11 cellular contexts compared by ENCODE assay signal in the genomic region with DNA sequence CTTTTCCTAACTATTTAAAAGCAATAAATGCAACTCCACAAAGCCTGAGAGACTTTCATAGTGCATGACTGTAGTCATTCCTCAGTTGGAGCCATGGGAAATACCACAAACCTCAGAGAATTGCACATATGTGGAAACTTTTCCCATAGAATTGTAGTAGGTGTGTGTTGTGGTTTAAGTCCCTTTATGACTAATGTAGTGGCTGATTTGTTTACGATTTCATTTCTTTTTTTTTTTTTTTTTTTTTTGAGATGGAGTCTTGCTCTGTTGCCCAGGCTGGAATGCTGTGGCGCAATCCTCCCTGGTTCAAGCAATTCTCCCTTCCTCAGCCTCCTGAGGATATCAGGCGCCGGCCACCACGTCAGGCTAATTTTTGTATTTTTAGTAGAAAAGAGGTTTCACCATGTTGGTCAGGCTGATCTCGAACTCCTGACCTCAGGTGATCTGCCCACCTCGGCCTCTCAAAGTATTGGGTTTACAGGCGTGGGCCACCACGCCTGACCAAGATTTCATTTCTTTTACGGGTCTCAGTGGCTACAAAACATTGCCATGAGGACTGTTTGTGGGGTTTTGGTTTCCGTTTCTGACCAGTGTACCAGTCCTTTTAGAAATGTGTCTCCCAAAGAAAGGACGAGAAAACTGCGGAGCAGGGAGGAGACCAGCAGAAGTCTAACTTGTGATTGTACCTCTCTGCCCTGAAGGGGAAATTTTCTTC.
DNase-seq lines count a peak whose midpoint lies in the region; ATAC-seq and TF ChIP-seq lines count a peak whose summit lies in the region.
"Had no signal": no experiment of that assay in that cellular context is flagged by ENCODE, and none has a peak within 500 bp of the region (broad histone marks: within the 10 kb centered on the region; RNA-seq: fewer than 3 reads in every experiment).

No MANE protein-coding gene starts in this region.

- H3K4me2 ChIP-seq in mesenchymal stem cell (ENCODE audit: low read length, poor library complexity, severe bottlenecking): no peak overlapping the region

- H3K23ac ChIP-seq in mesenchymal stem cell (ENCODE audit: low read length in 2 of 2): no peak overlapping the region

- peak overlapping the region; percentile 47 for H2AK5ac ChIP-seq in mesenchymal stem cell (ENCODE audit: low read length, severe bottlenecking)

- H4K91ac ChIP-seq in mesenchymal stem cell (ENCODE audit: low read length): no peak overlapping the region

- peak; percentile 100 for DNase-seq in AG09309 (ENCODE audit: low read depth)
- peak; percentile 21 for DNase-seq in amniotic stem cell (lab: John Stamatoyannopoulos, UW)
- peak; percentile 97 for DNase-seq in mesenchymal stem cell
- no peak for DNase-seq in NCI-H187 (lab: John Stamatoyannopoulos, UW)
- DNase-seq in NCI-H2227 (lab: John Stamatoyannopoulos, UW; ENCODE audit: unreplicated experiment): no peak
- DNase-seq: naive B cell, NCI-H1694 had no signal

- H3K4me3 ChIP-seq in AG09309 (ENCODE audit: control insufficient read depth, low read depth, low read length) (no peak overlapping the region), mesenchymal stem cell (ENCODE audit: insufficient read depth in 1 of 2, low read depth in 1 of 2, low read length in 2 of 2) (no peak overlapping the region)
- H3K4me3 ChIP-seq: coronary artery had no signal

- no peak overlapping the region for H4K8ac ChIP-seq in mesenchymal stem cell (ENCODE audit: low read length)

- peaks cover 6% of the 10 kb centered on the region for H3K4me1 ChIP-seq in mesenchymal stem cell (ENCODE audit: control insufficient read depth, insufficient read depth, low read depth, low read length)

- no peak overlapping the region for H2BK5ac ChIP-seq in mesenchymal stem cell (ENCODE audit: low read depth, low read length, poor library complexity, severe bottlenecking)

- 80% methylated on average over 12 of the region's 13 CpGs for WGBS in mesenchymal stem cell

- no peaks in the 10 kb centered on the region for H3K36me3 ChIP-seq in mesenchymal stem cell (ENCODE audit: control insufficient read depth in 1 of 2, insufficient read depth in 2 of 2, low read depth in 1 of 2, low read length in 2 of 2)

- H3K27ac ChIP-seq in mesenchymal stem cell (ENCODE audit: low read length, poor library complexity, severe bottlenecking): peak overlapping the region; percentile 67
- H3K27ac ChIP-seq: coronary artery had no signal

- peak overlapping the region; percentile 18 to 78 for H2BK12ac ChIP-seq in mesenchymal stem cell (ENCODE audit: low read length in 2 of 2)

- ATAC-seq in HG02610 (IDR thresholded peaks at IDR 0.05; ENCODE audit: unreplicated experiment): peak; percentile 23
- ATAC-seq in GM18861 (IDR thresholded peaks at IDR 0.05; ENCODE audit: unreplicated experiment): no peak
- ATAC-seq in GM18520 (IDR thresholded peaks at IDR 0.05; ENCODE audit: unreplicated experiment): no peak

- no peaks in the 10 kb centered on the region for H3K9me3 ChIP-seq in mesenchymal stem cell (ENCODE audit: control insufficient read depth, low read length)

- H3K18ac ChIP-seq in mesenchymal stem cell (ENCODE audit: low read depth in 1 of 2, low read length in 2 of 2): peak overlapping the region in 1 of 2 experiments; percentile 86

- TF ChIP-seq CTCF in AG09309 (IDR thresholded peaks at IDR 0.05; ENCODE audit: control insufficient read depth, insufficient read depth, low read depth, low read length, missing control alignments): no peak

- H2BK120ac ChIP-seq in mesenchymal stem cell (ENCODE audit: low read depth, low read length): no peak overlapping the region

- no peak overlapping the region for H3K4ac ChIP-seq in mesenchymal stem cell (ENCODE audit: low read depth in 1 of 2, low read length in 2 of 2)

- H3K14ac ChIP-seq in mesenchymal stem cell (ENCODE audit: low read length in 2 of 2): no peak overlapping the region

- no peak overlapping the region for H2AFZ ChIP-seq in mesenchymal stem cell (ENCODE audit: low read depth, low read length)

- no peaks in the 10 kb centered on the region for H3K79me1 ChIP-seq in mesenchymal stem cell (replicated peaks; ENCODE audit: low read length, poor library complexity, severe bottlenecking)

- no peaks in the 10 kb centered on the region for H3K27me3 ChIP-seq in mesenchymal stem cell (ENCODE audit: control insufficient read depth in 1 of 2, insufficient read depth in 1 of 2, low read length in 2 of 2)

- no peak overlapping the region for H2BK15ac ChIP-seq in mesenchymal stem cell (ENCODE audit: low read depth, poor library complexity, severe bottlenecking)

- peak overlapping the region; percentile 73 for H3K9ac ChIP-seq in mesenchymal stem cell (ENCODE audit: low read length)

Comparison
In these comparisons a context has a peak if more than half of its experiments do, and no peak if none do; other contexts are left out.
1. DNase-seq: peak in AG09309 (single experiment), amniotic stem cell (single experiment) and mesenchymal stem cell (single experiment); none in NCI-H187 (0 of 2) and NCI-H2227 (single experiment).